14 cellular contexts compared by ENCODE assay signal in genomic region chr2:167986223-167986622, GRCh38.
DNase-seq lines count a peak whose midpoint lies in the region; ATAC-seq and TF ChIP-seq lines count a peak whose summit lies in the region.
"Had no signal": no experiment of that assay in that cellular context is flagged by ENCODE, and none has a peak within 500 bp of the region (broad histone marks: within the 10 kb centered on the region; RNA-seq: fewer than 3 reads in every experiment).

No MANE protein-coding gene starts in this region.

- ATAC-seq in HG02840 (IDR thresholded peaks at IDR 0.05; ENCODE audit: low FRiP score, unreplicated experiment), result no peak
- ATAC-seq: GM12878 had no signal

- H3K4me1 ChIP-seq in adipocyte (ENCODE audit: control insufficient read depth, insufficient read depth, low read length), result peaks cover 3% of the 10 kb centered on the region
- H3K4me1 ChIP-seq: HAP-1 had no signal

- H3K36me3 ChIP-seq in adipocyte (ENCODE audit: control insufficient read depth, insufficient read depth, low read length, severe bottlenecking), result peaks cover 19% of the 10 kb centered on the region
- H3K36me3 ChIP-seq: HAP-1 had no signal

- no peaks in the 10 kb centered on the region for H3K27me3 ChIP-seq in adipocyte (replicated peaks; ENCODE audit: control insufficient read depth, insufficient read depth, low read length)
- H3K27me3 ChIP-seq: BLaER1 had no signal

- no peak for TF ChIP-seq CTCF in GM20000 (IDR thresholded peaks at IDR 0.05; ENCODE audit: extremely low read depth, missing control alignments)

- no peaks in the 10 kb centered on the region for H3K9me3 ChIP-seq in adipocyte (ENCODE audit: control insufficient read depth, low read length)
- H3K9me3 ChIP-seq: BLaER1, HAP-1 had no signal

- DNase-seq in EH (ENCODE audit: low read depth), result peak; percentile 5
- peak; percentile 16 for DNase-seq in adipocyte (ENCODE audit: low read depth)
- DNase-seq in hepatic stellate cell (ENCODE audit: low spot score), result peak; percentile 9
- DNase-seq in AG20443 (ENCODE audit: low spot score), result no peak
- DNase-seq in GM20000 (ENCODE audit: low spot score), result no peak
- DNase-seq: Calu3; CD4-positive, alpha-beta memory T cell; DMS79 treated with DMSO at 0.1 percent for 48 hours; EL; KBM-7 had no signal

- H3K9ac ChIP-seq in adipocyte (ENCODE audit: low read length), result no peak overlapping the region
- H3K9ac ChIP-seq: BLaER1 had no signal

- no peak overlapping the region for H3K4me3 ChIP-seq in adipocyte (ENCODE audit: low read length)
- H3K4me3 ChIP-seq: BLaER1, GM12878, HAP-1 had no signal

Comparison
In these comparisons a context has a peak if more than half of its experiments do, and no peak if none do; other contexts are left out.
1. DNase-seq: peak in EH (single experiment), adipocyte (single experiment) and hepatic stellate cell (single experiment); none in AG20443 (single experiment) and GM20000 (single experiment).